In the genomic region with DNA sequence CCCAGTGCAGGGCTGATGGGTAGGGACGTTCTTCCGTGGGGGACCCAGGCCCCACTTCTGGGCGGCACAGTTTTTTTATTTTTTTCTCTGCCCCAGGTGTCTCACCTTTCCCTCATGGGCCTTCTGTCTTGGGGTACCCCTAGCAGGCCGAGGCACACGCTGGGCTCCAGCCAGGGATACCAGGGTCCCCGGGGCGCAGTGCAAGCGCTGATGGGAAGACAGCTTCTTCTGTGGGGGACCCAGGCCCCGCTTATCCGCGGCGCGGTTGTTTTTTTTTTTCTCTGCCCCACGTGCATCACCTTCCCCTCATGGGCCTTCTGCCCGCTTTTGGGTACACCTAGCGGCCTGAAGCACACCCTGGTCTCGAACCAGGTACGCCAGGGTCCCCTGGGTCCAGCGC, we compare ENCODE assay signal across 7 cellular contexts.
DNase-seq lines count a peak whose midpoint lies in the region; ATAC-seq, FAIRE-seq and TF ChIP-seq lines count a peak whose summit lies in the region.
"Not testable (repeated sequence)": the region's sequence is repeated elsewhere in the genome, so short reads cannot be mapped to it uniquely, and the experiment has no call there.

No MANE protein-coding gene starts in this region.

- not testable (repeated sequence) for H3K4me3 Mint-ChIP-seq in type B pancreatic cell

- H3K36me3 ChIP-seq in RWPE2 (ENCODE audit: low read depth); bronchial epithelial cell (ENCODE audit: control insufficient read depth, insufficient read depth, low read length); vagina: not testable (repeated sequence)

- H3K4me1 ChIP-seq in RWPE2 (ENCODE audit: insufficient read depth, poor library complexity, severe bottlenecking); vagina: not testable (repeated sequence)

- H3K9me3 ChIP-seq in RWPE2 (ENCODE audit: severe bottlenecking); vagina: not testable (repeated sequence)

- TF ChIP-seq POLR2A in vagina (IDR thresholded peaks at IDR 0.05): not testable (repeated sequence)

- not testable (repeated sequence) for H3K36me3 Mint-ChIP-seq in type B pancreatic cell

- H3K27me3 ChIP-seq in RWPE2 (ENCODE audit: insufficient read depth, poor library complexity, severe bottlenecking); bronchial epithelial cell (ENCODE audit: control insufficient read depth, insufficient read depth, low read length); vagina: not testable (repeated sequence)

- H3K9me3 Mint-ChIP-seq in type B pancreatic cell: not testable (repeated sequence)

- intact Hi-C loops in Right ventricle myocardium inferior (cut with DNase I); vagina (cut with DNase I): not testable (repeated sequence)

- TF ChIP-seq CTCF in RWPE2 (IDR thresholded peaks at IDR 0.05; ENCODE audit: poor library complexity, severe bottlenecking); bronchial epithelial cell (IDR thresholded peaks at IDR 0.05; ENCODE audit: insufficient read depth, low read length, severe bottlenecking); type B pancreatic cell (conservative IDR thresholded peaks at IDR 0.05); vagina (IDR thresholded peaks at IDR 0.05): not testable (repeated sequence)

- peak; percentile 36 for FAIRE-seq in bronchial epithelial cell (lab: Jason Lieb, UNC)

- H3K27ac ChIP-seq in RWPE2 (ENCODE audit: poor library complexity, severe bottlenecking); vagina: not testable (repeated sequence)

- not testable (repeated sequence) for H3K27me3 Mint-ChIP-seq in type B pancreatic cell

- not testable (repeated sequence) for ATAC-seq in RWPE2 (ENCODE audit: low read depth); Right ventricle myocardium inferior

- peak; percentile 0 for DNase-seq in NCI-H226
- DNase-seq in RWPE2 (ENCODE audit: low spot score): peak; percentile 59
- DNase-seq in bronchial epithelial cell (ENCODE audit: low read depth): not testable (repeated sequence)
- peak; percentile 15 for DNase-seq in Right ventricle myocardium inferior (ENCODE audit: missing footprints)
- DNase-seq in mesenteric fat pad (ENCODE audit: low spot score): peak; percentile 88
- peak; percentile 40 for DNase-seq in type B pancreatic cell (ENCODE audit: extremely low spot score, unreplicated experiment)
- peak; percentile 1 to 46 for DNase-seq in vagina (ENCODE audit: extremely low spot score in 2 of 2)

- not testable (repeated sequence) for H3K27ac Mint-ChIP-seq in type B pancreatic cell

- not testable (repeated sequence) for H3K4me3 ChIP-seq in RWPE2 (ENCODE audit: severe bottlenecking); bronchial epithelial cell (ENCODE audit: low read depth, low read length); vagina

- H3K4me1 Mint-ChIP-seq in type B pancreatic cell (ENCODE audit: unreplicated experiment): not testable (repeated sequence)
